16 cellular contexts compared by ENCODE assay signal in the genomic region with DNA sequence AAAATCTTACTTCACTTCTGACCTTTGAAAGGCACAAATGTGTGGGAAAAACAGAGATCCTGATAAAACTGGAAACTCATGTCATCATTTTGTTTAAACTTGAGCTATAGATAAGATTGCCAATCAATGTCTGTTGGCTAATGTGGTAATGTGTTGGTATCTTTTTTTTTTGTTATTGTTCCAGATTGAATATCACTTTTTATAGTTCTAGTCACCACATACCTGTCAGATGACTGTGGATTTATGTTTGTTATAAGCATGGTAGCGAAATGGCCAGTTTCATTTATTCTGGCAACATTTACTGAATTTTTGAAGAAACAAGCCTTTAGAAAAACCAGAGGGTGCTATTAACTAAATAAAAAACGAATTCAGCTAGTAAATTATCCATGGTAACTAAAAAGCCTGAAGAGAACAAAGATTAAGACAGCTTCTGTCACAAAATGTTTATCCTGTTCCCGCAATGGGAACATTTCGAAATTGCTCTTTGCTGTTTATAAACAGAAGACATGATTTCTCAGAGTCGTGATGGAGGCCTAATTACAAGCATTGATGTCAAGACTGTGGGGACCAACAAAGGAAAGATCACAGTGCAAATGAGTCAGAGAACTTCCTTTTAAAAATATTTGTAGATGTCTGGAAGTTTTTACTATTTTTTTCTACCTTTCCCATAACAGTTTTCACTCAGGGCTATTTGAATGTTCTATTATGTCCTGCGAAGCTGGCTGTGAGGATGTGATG.
DNase-seq lines count a peak whose midpoint lies in the region; TF ChIP-seq lines count a peak whose summit lies in the region.
"Had no signal": no experiment of that assay in that cellular context is flagged by ENCODE, and none has a peak within 500 bp of the region (broad histone marks: within the 10 kb centered on the region; RNA-seq: fewer than 3 reads in every experiment).

No MANE protein-coding gene starts in this region.

- H3K36me3 ChIP-seq in suprapubic skin, result no peaks in the 10 kb centered on the region
- H3K36me3 ChIP-seq: BE2C, breast epithelium had no signal

- TF ChIP-seq EP300 in suprapubic skin (IDR thresholded peaks at IDR 0.05), result no peak

- no peaks in the 10 kb centered on the region for H3K27me3 ChIP-seq in suprapubic skin
- H3K27me3 ChIP-seq: BE2C, breast epithelium, foreskin keratinocyte had no signal

- no peak overlapping the region for H3K27ac ChIP-seq in suprapubic skin
- H3K27ac ChIP-seq: breast epithelium, foreskin keratinocyte had no signal

- TF ChIP-seq CTCF in fibroblast of the aortic adventitia (IDR thresholded peaks at IDR 0.05; ENCODE audit: insufficient read depth, low read length) (no peak), suprapubic skin (IDR thresholded peaks at IDR 0.05) (no peak)

- no peaks in the 10 kb centered on the region for H3K9me3 ChIP-seq in suprapubic skin
- H3K9me3 ChIP-seq: BE2C, breast epithelium had no signal

- H3K4me3 ChIP-seq in fibroblast of the aortic adventitia (ENCODE audit: low read depth, low read length) (no peak overlapping the region), suprapubic skin (no peak overlapping the region)
- H3K4me3 ChIP-seq: breast epithelium had no signal

- DNase-seq in AG08395 (ENCODE audit: low spot score), result peak; percentile 10
- peak; percentile 24 for DNase-seq in RPMI7951 (ENCODE audit: low read depth)
- DNase-seq in fibroblast of the aortic adventitia (ENCODE audit: low read depth), result peak; percentile 66
- DNase-seq in pulmonary artery endothelial cell (ENCODE audit: low read depth, low spot score), result peak; percentile 82
- no peak for DNase-seq in NCI-H187 treated with DMSO at 0.1 percent for 48 hours (lab: John Stamatoyannopoulos, UW)
- no peak for DNase-seq in activated CD4-positive, CD25-positive, alpha-beta regulatory T cell (lab: John Stamatoyannopoulos, UW)
- DNase-seq in suprapubic skin (ENCODE audit: low spot score in 2 of 2), result no peak
- no peak for DNase-seq in LoVo (ENCODE audit: low spot score)
- DNase-seq: activated B cell treated with CpG ODN at 0.5 μM for 24 hours; activated T-cell treated with anti-CD3 and anti-CD28 coated beads, Interleukin-2, amount 50 U/mL, for 24 hours; BE2C; foreskin keratinocyte; NCI-H1048; NCI-H510A treated with DMSO at 0.1 percent for 48 hours; SHP77 treated with DMSO at 0.1 percent for 48 hours had no signal

- no peak for TF ChIP-seq POLR2A in suprapubic skin (IDR thresholded peaks at IDR 0.05)

- H3K4me1 ChIP-seq in suprapubic skin, result no peaks in the 10 kb centered on the region
- H3K4me1 ChIP-seq: BE2C, breast epithelium, foreskin keratinocyte had no signal

- WGBS in suprapubic skin, result 55% methylated on average over 6 of the region's 6 CpGs

Comparison
In these comparisons a context has a peak if more than half of its experiments do, and no peak if none do; other contexts are left out.
1. DNase-seq: peak in AG08395 (single experiment), RPMI7951 (single experiment), fibroblast of the aortic adventitia (single experiment) and pulmonary artery endothelial cell (single experiment); none in NCI-H187 treated with DMSO at 0.1 percent for 48 hours (single experiment), activated CD4-positive, CD25-positive, alpha-beta regulatory T cell (0 of 4), suprapubic skin (0 of 2) and LoVo (single experiment).